Comparison of ENCODE assay signal across 8 cellular contexts in genomic region chr2:209331291-209331844, GRCh38.
DNase-seq lines count a peak whose midpoint lies in the region; ATAC-seq, FAIRE-seq and TF ChIP-seq lines count a peak whose summit lies in the region.

No MANE protein-coding gene starts in this region.

- no peak for ATAC-seq in activated T-helper 17 cell treated with anti-CD3 and anti-CD28 coated beads, Interleukin-2, amount 50 U/mL, for 72 hours (replicated peaks)
- no peak for ATAC-seq in GM18858 (IDR thresholded peaks at IDR 0.05; ENCODE audit: unreplicated experiment)

- no peaks in the 10 kb centered on the region for H3K9me3 ChIP-seq in SK-N-MC (ENCODE audit: low read depth, low read length)

- H3K9me3 Mint-ChIP-seq in CD14-positive monocyte: no peaks in the 10 kb centered on the region
- no peaks in the 10 kb centered on the region for H3K9me3 Mint-ChIP-seq in activated T-helper 17 cell treated with anti-CD3 and anti-CD28 coated beads, Interleukin-2, amount 50 U/mL, for 72 hours

- H3K4me3 Mint-ChIP-seq in CD14-positive monocyte: no peak overlapping the region
- no peak overlapping the region for H3K4me3 Mint-ChIP-seq in activated T-helper 17 cell treated with anti-CD3 and anti-CD28 coated beads, Interleukin-2, amount 50 U/mL, for 72 hours

- H3K4me3 ChIP-seq in SK-N-MC: no peak overlapping the region

- no peak for TF ChIP-seq CTCF in CD14-positive monocyte (IDR thresholded peaks at IDR 0.05)

- intact Hi-C loops in CD14-positive monocyte (cut with micrococcal nuclease): loop anchor here in 1 of 2 donors (10.0 kb wide), 1 partner anchor 253 kb away; no protein-coding TSS in a partner anchor

- no peaks in the 10 kb centered on the region for H3K36me3 Mint-ChIP-seq in CD14-positive monocyte
- no peaks in the 10 kb centered on the region for H3K36me3 Mint-ChIP-seq in activated T-helper 17 cell treated with anti-CD3 and anti-CD28 coated beads, Interleukin-2, amount 50 U/mL, for 72 hours (ENCODE audit: low read depth)

- H3K9ac ChIP-seq in SK-N-MC (ENCODE audit: insufficient read length): no peak overlapping the region

- DNase-seq in DMS53 (lab: John Stamatoyannopoulos, UW) (peak; percentile 74), KBM-7 (peak; percentile 23), SK-N-MC (ENCODE audit: low read depth, low spot score) (peak; percentile 44), CD14-positive monocyte (ENCODE audit: low spot score) (no peak), NCI-H1048 (lab: John Stamatoyannopoulos, UW) (no peak)

- no peak overlapping the region for H3K27ac ChIP-seq in SK-N-MC

- no peak overlapping the region for H3K27ac Mint-ChIP-seq in CD14-positive monocyte
- no peak overlapping the region for H3K27ac Mint-ChIP-seq in activated T-helper 17 cell treated with anti-CD3 and anti-CD28 coated beads, Interleukin-2, amount 50 U/mL, for 72 hours

- peak; percentile 74 for FAIRE-seq in islet of Langerhans (lab: Jason Lieb, UNC)

- H3K36me3 ChIP-seq in SK-N-MC (ENCODE audit: insufficient read depth, low read length): no peaks in the 10 kb centered on the region

- no peaks in the 10 kb centered on the region for H3K4me1 Mint-ChIP-seq in CD14-positive monocyte
- no peaks in the 10 kb centered on the region for H3K4me1 Mint-ChIP-seq in activated T-helper 17 cell treated with anti-CD3 and anti-CD28 coated beads, Interleukin-2, amount 50 U/mL, for 72 hours

- in situ Hi-C loops in KBM-7 (cut with MboI; ENCODE audit: low pct_unique_long_range_greater_than_20kb, low sequenced_read_pairs): no loop called here

- peaks cover 0 to 1% (median 0%) of the 10 kb centered on the region in 3 donors for H3K27me3 Mint-ChIP-seq in CD14-positive monocyte (ENCODE audit: low read depth in 3 of 3)
- no peaks in the 10 kb centered on the region for H3K27me3 Mint-ChIP-seq in activated T-helper 17 cell treated with anti-CD3 and anti-CD28 coated beads, Interleukin-2, amount 50 U/mL, for 72 hours

Comparison
In these comparisons a context has a peak if more than half of its experiments do, and no peak if none do; other contexts are left out.
1. DNase-seq: peak in DMS53 (single experiment), KBM-7 (single experiment) and SK-N-MC (single experiment); none in CD14-positive monocyte (single experiment) and NCI-H1048 (single experiment).